Comparison of ENCODE assay signal across 33 cellular contexts in genomic region chr5:56561455-56561854, GRCh38.
"Had no signal": no experiment of that assay in that cellular context is flagged by ENCODE, and none has a peak within 500 bp of the region (broad histone marks: within the 10 kb centered on the region; RNA-seq: fewer than 3 reads in every experiment).

No MANE protein-coding gene starts in this region.

- H3K27ac ChIP-seq: brain microvascular endothelial cell, cardiac muscle cell, PC-9, RWPE1, VCaP had no signal

- H3K4me3 ChIP-seq: cardiac muscle cell, PC-9 had no signal

- H3K27me3 ChIP-seq: brain microvascular endothelial cell, cardiac muscle cell had no signal

- H3K9me3 Mint-ChIP-seq: activated B cell treated with CpG ODN at 0.5 μM for 24 hours; activated CD8-positive, alpha-beta T cell treated with anti-CD3 and anti-CD28 coated beads for 36 hours; activated naive CD8-positive, alpha-beta T cell treated with anti-CD3 and anti-CD28 coated beads for 36 hours; activated T-helper 17 cell treated with anti-CD3 and anti-CD28 coated beads, Interleukin-2, amount 50 U/mL, for 72 hours; central memory CD8-positive, alpha-beta T cell had no signal

- H3K4me1 Mint-ChIP-seq: activated naive CD8-positive, alpha-beta T cell treated with anti-CD3 and anti-CD28 coated beads for 36 hours; central memory CD8-positive, alpha-beta T cell had no signal

- H3K4me3 Mint-ChIP-seq: activated B cell treated with CpG ODN at 0.5 μM for 24 hours; activated CD8-positive, alpha-beta T cell treated with anti-CD3 and anti-CD28 coated beads for 36 hours; activated naive CD8-positive, alpha-beta T cell treated with anti-CD3 and anti-CD28 coated beads for 36 hours; activated T-cell treated with anti-CD3 and anti-CD28 coated beads, Interleukin-2, amount 50 U/mL, for 72 hours; activated T-helper 17 cell treated with anti-CD3 and anti-CD28 coated beads, Interleukin-2, amount 50 U/mL, for 72 hours; central memory CD8-positive, alpha-beta T cell had no signal

- H3K27me3 Mint-ChIP-seq: activated B cell treated with CpG ODN at 0.5 μM for 24 hours; activated CD8-positive, alpha-beta T cell treated with anti-CD3 and anti-CD28 coated beads for 36 hours; activated naive CD8-positive, alpha-beta T cell treated with anti-CD3 and anti-CD28 coated beads for 36 hours; activated T-helper 17 cell treated with anti-CD3 and anti-CD28 coated beads, Interleukin-2, amount 50 U/mL, for 72 hours had no signal

- H3K36me3 ChIP-seq: brain microvascular endothelial cell, cardiac muscle cell had no signal

- DNase-seq: activated B cell treated with CpG ODN at 0.5 μM for 24 hours; activated CD4-positive, alpha-beta T cell treated with anti-CD3 and anti-CD28 coated beads for 1 hour; activated CD4-positive, alpha-beta T cell treated with anti-CD3 and anti-CD28 coated beads for 48 hours; activated CD8-positive, alpha-beta T cell treated with anti-CD3 and anti-CD28 coated beads for 36 hours; activated effector memory CD4-positive, alpha-beta T cell treated with anti-CD3 and anti-CD28 coated beads, Interleukin-2, amount 50 U/mL, for 16 hours; activated naive CD4-positive, alpha-beta T cell; activated naive CD4-positive, alpha-beta T cell treated with anti-CD3 and anti-CD28 coated beads, Interleukin-2, amount 50 U/mL, for 16 hours; activated naive CD8-positive, alpha-beta T cell treated with anti-CD3 and anti-CD28 coated beads for 36 hours; activated T-cell treated with anti-CD3 and anti-CD28 coated beads, Interleukin-2, amount 50 U/mL, for 1 hour; activated T-cell treated with anti-CD3 and anti-CD28 coated beads, Interleukin-2, amount 50 U/mL, for 72 hours; amniotic stem cell; aorta; brain microvascular endothelial cell; Kasumi-1; KG1; NCI-H1105; NCI-H1417 treated with DMSO at 0.1 percent for 48 hours; NCI-H1694; NCI-H1930; NCI-H2081 treated with DMSO at 0.1 percent for 48 hours; NCI-H226; NCI-H446 treated with DMSO at 0.1 percent for 48 hours; PC-9; SIG-M5; SW 1271; T-helper 1 cell; T-helper 9 cell had no signal

- H3K27ac Mint-ChIP-seq: activated B cell treated with CpG ODN at 0.5 μM for 24 hours; activated CD8-positive, alpha-beta T cell treated with anti-CD3 and anti-CD28 coated beads for 36 hours; activated naive CD8-positive, alpha-beta T cell treated with anti-CD3 and anti-CD28 coated beads for 36 hours; activated T-cell treated with anti-CD3 and anti-CD28 coated beads, Interleukin-2, amount 50 U/mL, for 72 hours; activated T-helper 17 cell treated with anti-CD3 and anti-CD28 coated beads, Interleukin-2, amount 50 U/mL, for 72 hours had no signal

- H3K36me3 Mint-ChIP-seq: activated naive CD8-positive, alpha-beta T cell treated with anti-CD3 and anti-CD28 coated beads for 36 hours had no signal

- ATAC-seq: activated CD8-positive, alpha-beta T cell treated with anti-CD3 and anti-CD28 coated beads for 36 hours; activated T-cell treated with anti-CD3 and anti-CD28 coated beads, Interleukin-2, amount 50 U/mL, for 72 hours; activated T-helper 17 cell treated with anti-CD3 and anti-CD28 coated beads, Interleukin-2, amount 50 U/mL, for 72 hours; Right ventricle myocardium inferior had no signal
